Comparison of ENCODE assay signal across 1 cellular context in the genomic region with DNA sequence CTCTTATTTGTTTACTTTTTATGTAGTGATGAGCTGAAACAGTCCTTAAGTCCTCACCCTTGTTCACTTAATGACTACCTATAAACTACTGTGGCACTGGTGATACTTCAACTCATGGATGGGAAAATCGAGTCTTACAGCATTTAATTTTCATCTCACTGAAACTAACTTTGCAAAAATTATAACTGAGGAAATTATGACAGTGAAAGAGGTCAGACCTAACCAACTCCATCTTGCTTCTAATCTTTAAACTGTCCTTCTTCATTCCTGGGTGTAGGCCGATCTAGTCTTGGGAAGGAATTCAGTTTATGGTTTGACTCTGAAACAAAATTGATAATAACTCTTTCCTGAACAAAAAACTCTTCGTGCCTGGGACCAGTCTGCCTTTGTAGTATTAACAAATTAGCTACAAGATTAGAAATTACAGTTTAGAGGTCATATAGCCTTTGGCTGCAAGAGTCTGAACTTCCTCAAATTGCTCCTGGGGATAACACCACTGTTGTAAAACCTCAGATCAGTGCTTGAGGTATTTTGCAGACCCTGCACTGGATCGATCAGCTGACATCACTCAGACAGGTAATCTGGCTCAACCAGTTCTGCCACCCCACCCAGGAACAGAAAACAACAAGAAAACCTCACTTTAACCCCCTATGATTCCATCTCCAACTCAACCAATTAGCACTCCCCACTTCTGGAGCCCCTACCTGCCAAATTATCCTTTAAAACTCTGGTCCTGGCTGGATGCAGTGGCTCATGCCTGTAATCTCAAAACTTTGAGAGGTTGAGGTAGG.
TF ChIP-seq lines count a peak whose summit lies in the region.

No MANE protein-coding gene starts in this region.

TF ChIP-seq in K562, 482 proteins besides CTCF, POLR2A, EP300 and RAD21 (continued from another document):
- TF ChIP-seq, protein P1, sequence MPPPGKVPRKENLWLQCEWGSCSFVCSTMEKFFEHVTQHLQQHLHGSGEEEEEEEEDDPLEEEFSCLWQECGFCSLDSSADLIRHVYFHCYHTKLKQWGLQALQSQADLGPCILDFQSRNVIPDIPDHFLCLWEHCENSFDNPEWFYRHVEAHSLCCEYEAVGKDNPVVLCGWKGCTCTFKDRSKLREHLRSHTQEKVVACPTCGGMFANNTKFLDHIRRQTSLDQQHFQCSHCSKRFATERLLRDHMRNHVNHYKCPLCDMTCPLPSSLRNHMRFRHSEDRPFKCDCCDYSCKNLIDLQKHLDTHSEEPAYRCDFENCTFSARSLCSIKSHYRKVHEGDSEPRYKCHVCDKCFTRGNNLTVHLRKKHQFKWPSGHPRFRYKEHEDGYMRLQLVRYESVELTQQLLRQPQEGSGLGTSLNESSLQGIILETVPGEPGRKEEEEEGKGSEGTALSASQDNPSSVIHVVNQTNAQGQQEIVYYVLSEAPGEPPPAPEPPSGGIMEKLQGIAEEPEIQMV (tag; conservative IDR thresholded peaks at IDR 0.05; ENCODE audit: low read depth), result peak; percentile 61; the same call in 1 of the 2 replicates
- TF ChIP-seq PTTG1 (tag; IDR thresholded peaks at IDR 0.05; ENCODE audit: low read depth), result peak; percentile 59; the same call in 1 of the 2 replicates
- TF ChIP-seq DMBX1 (CRISPR knock-in tag; IDR thresholded peaks at IDR 0.05; ENCODE audit: borderline replicate concordance), result peak; percentile 97
- TF ChIP-seq, protein P2, sequence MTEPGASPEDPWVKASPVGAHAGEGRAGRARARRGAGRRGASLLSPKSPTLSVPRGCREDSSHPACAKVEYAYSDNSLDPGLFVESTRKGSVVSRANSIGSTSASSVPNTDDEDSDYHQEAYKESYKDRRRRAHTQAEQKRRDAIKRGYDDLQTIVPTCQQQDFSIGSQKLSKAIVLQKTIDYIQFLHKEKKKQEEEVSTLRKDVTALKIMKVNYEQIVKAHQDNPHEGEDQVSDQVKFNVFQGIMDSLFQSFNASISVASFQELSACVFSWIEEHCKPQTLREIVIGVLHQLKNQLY (CRISPR knock-in tag; conservative IDR thresholded peaks at IDR 0.05), result no peak
- TF ChIP-seq CREB1 (IDR thresholded peaks at IDR 0.05), result no peak
- TF ChIP-seq CREB1 (CRISPR knock-in tag; IDR thresholded peaks at IDR 0.05), result no peak
- no peak for TF ChIP-seq TEAD4 (IDR thresholded peaks at IDR 0.05; ENCODE audit: low read length)
- no peak for TF ChIP-seq TEAD4 (CRISPR knock-in tag; IDR thresholded peaks at IDR 0.05; ENCODE audit: borderline replicate concordance)
- TF ChIP-seq SMARCA4 (IDR thresholded peaks at IDR 0.05), result no peak
- peak; percentile 58; the same call in 1 of the 2 replicates for TF ChIP-seq ZNF140 (CRISPR knock-in tag; IDR thresholded peaks at IDR 0.05)
- no peak for TF ChIP-seq MTA2 (IDR thresholded peaks at IDR 0.05; ENCODE audit: low read depth)
- no peak for TF ChIP-seq PURB (CRISPR knock-in tag; IDR thresholded peaks at IDR 0.05; ENCODE audit: low read depth)
- TF ChIP-seq NFATC3 (IDR thresholded peaks at IDR 0.05), result no peak
- TF ChIP-seq ZNF121 (CRISPR knock-in tag; conservative IDR thresholded peaks at IDR 0.05), result no peak
- TF ChIP-seq HCFC1 (IDR thresholded peaks at IDR 0.05; ENCODE audit: low read depth, low read length), result no peak
- no peak for TF ChIP-seq STAG1 (CRISPR knock-in tag; IDR thresholded peaks at IDR 0.05; ENCODE audit: borderline replicate concordance)
